ENCODE assay signal across 2 cellular contexts in genomic region chr14:85587152-85587697, GRCh38.
A peak's percentile ranks its signal among the peaks of the same experiment; 100 is the strongest.
TF ChIP-seq lines count a peak whose summit lies in the region.

No MANE protein-coding gene starts in this region.

TF ChIP-seq in IMR-90, 13 proteins besides CTCF, POLR2A, EP300 and RAD21:
- TF ChIP-seq NFE2L2 (IDR thresholded peaks at IDR 0.05; ENCODE audit: low read depth, low read length) = peak; percentile 81
- no peak for TF ChIP-seq ELK1 (IDR thresholded peaks at IDR 0.05; ENCODE audit: borderline replicate concordance, low read depth, low read length)
- TF ChIP-seq MAZ (IDR thresholded peaks at IDR 0.05; ENCODE audit: borderline replicate concordance, low read depth, low read length) = no peak
- TF ChIP-seq CEBPB (IDR thresholded peaks at IDR 0.05; ENCODE audit: low read depth, low read length) = no peak
- TF ChIP-seq FOS (IDR thresholded peaks at IDR 0.05; ENCODE audit: low read depth, low read length) = no peak

TF ChIP-seq in SK-N-SH, 30 proteins besides CTCF, POLR2A, EP300 and RAD21:
- TF ChIP-seq GABPA (IDR thresholded peaks at IDR 0.05; ENCODE audit: low read depth) = 0 out of 2 replicates have a peak, but pooled peaks have one; percentile 16
- TF ChIP-seq FOSL2 (IDR thresholded peaks at IDR 0.05; ENCODE audit: borderline replicate concordance, low read depth) = peak; percentile 41; the same call in 1 of the 2 replicates
- peak; percentile 30; the same call in 1 of the 2 replicates for TF ChIP-seq RXRA (IDR thresholded peaks at IDR 0.05; ENCODE audit: borderline replicate concordance, low read depth)
- peak; percentile 52; the same call in 1 of the 2 replicates for TF ChIP-seq POLR2AphosphoS5 (IDR thresholded peaks at IDR 0.05; ENCODE audit: low read depth, low read length)
- TF ChIP-seq MEF2A (IDR thresholded peaks at IDR 0.05; ENCODE audit: borderline replicate concordance, low read depth) = peak; percentile 71; the same call in 1 of the 2 replicates
- no peak for TF ChIP-seq SMC3 (IDR thresholded peaks at IDR 0.05; ENCODE audit: low read depth, low read length)
- TF ChIP-seq FOXJ3 (CRISPR knock-in tag; IDR thresholded peaks at IDR 0.05) = no peak
- peak; percentile 94 for TF ChIP-seq NFIC (IDR thresholded peaks at IDR 0.05; ENCODE audit: borderline replicate concordance)
- TF ChIP-seq MAX (IDR thresholded peaks at IDR 0.05; ENCODE audit: low read depth) = peak; percentile 60
- peak; percentile 38; the same call in 1 of the 2 replicates for TF ChIP-seq ZBTB33 (IDR thresholded peaks at IDR 0.05; ENCODE audit: borderline replicate concordance, low read depth)
- TF ChIP-seq GATA2 (CRISPR knock-in tag; IDR thresholded peaks at IDR 0.05) = no peak
- no peak for TF ChIP-seq EZH2phosphoT487 (IDR thresholded peaks at IDR 0.05; ENCODE audit: borderline replicate concordance, low read depth)
- TF ChIP-seq NRF1 (IDR thresholded peaks at IDR 0.05; ENCODE audit: low read depth, low read length) = no peak
- peak; percentile 82 for TF ChIP-seq TEAD4 (IDR thresholded peaks at IDR 0.05; ENCODE audit: borderline replicate concordance, insufficient read depth)
- TF ChIP-seq MXI1 (IDR thresholded peaks at IDR 0.05; ENCODE audit: low read depth, low read length) = no peak
- TF ChIP-seq YY1 (IDR thresholded peaks at IDR 0.05; ENCODE audit: low read depth) = no peak
- peak; percentile 78 for TF ChIP-seq ELF1 (IDR thresholded peaks at IDR 0.05)
- no peak for TF ChIP-seq CHD2 (IDR thresholded peaks at IDR 0.05; ENCODE audit: low read length, partially characterized antibody)
- TF ChIP-seq USF2 (IDR thresholded peaks at IDR 0.05; ENCODE audit: borderline replicate concordance, low read depth, low read length) = no peak
- 0 out of 2 replicates have a peak, but pooled peaks have one; percentile 28 for TF ChIP-seq USF1 (IDR thresholded peaks at IDR 0.05; ENCODE audit: borderline replicate concordance, low read depth)
- TF ChIP-seq RFX5 (IDR thresholded peaks at IDR 0.05; ENCODE audit: low read length) = no peak
- TF ChIP-seq TAF1 (IDR thresholded peaks at IDR 0.05; ENCODE audit: borderline replicate concordance, low read depth, low read length) = 0 out of 2 replicates have a peak, but pooled peaks have one; percentile 7
- peak; percentile 84 for TF ChIP-seq JUND (IDR thresholded peaks at IDR 0.05)
- no peak for TF ChIP-seq RCOR1 (IDR thresholded peaks at IDR 0.05; ENCODE audit: low read length)
- peak; percentile 82; the same call in 1 of the 2 replicates for TF ChIP-seq SIN3A (IDR thresholded peaks at IDR 0.05; ENCODE audit: borderline replicate concordance, low read depth, low read length)
- TF ChIP-seq TCF12 (IDR thresholded peaks at IDR 0.05) = peak; percentile 95
- peak; percentile 98 for TF ChIP-seq PBX3 (IDR thresholded peaks at IDR 0.05)
